ENCODE assay signal across 8 cellular contexts in the genomic region with DNA sequence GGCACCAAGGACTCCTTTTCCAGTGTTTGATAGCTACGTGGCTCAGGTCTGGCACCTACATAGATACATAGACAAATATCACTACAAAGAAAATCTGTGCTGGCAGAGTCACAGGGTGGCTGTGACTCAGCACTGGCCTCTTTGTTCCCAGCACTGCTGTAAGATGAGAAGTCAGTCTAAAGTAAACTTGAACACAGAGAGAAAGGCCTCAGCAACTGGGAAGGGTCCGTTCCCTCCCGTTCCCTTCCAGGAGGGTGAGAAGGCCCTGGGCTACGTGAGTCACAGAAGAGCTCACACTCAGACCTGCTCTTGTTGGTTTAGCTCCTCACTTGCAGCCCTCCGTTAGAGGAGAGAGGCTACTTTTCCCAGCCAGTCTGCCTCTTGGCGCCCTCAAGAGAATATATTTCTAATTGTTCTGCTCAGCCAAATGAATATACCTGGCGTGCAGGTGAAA. TPM values are rescaled to one million over a fixed set of nuclear protein-coding genes. Genes with fewer than 3 reads are reported as not detected.
A peak's percentile ranks its signal among the peaks of the same experiment; 100 is the strongest.
DNase-seq lines count a peak whose midpoint lies in the region; ATAC-seq and TF ChIP-seq lines count a peak whose summit lies in the region.

No MANE protein-coding gene starts in this region.

- no peaks in the 10 kb centered on the region for H3K9me3 ChIP-seq in ectodermal cell (ENCODE audit: control insufficient read depth, low read length)

- H3K4me3 Mint-ChIP-seq in GM23338 (no peak overlapping the region), endothelial cell (ENCODE audit: unreplicated experiment) (no peak overlapping the region)
- H3K4me3 Mint-ChIP-seq in activated T-cell treated with anti-CD3 and anti-CD28 coated beads, Interleukin-2, amount 50 U/mL, for 24 hours, result no peak overlapping the region

- H3K9me2 ChIP-seq in GM23338 (ENCODE audit: insufficient read depth), result no peaks in the 10 kb centered on the region

- peak; percentile 94 for ATAC-seq in GM23338
- ATAC-seq in GM19467 (IDR thresholded peaks at IDR 0.05; ENCODE audit: unreplicated experiment), result no peak

- H3K27ac ChIP-seq in GM23338 (ENCODE audit: low read depth) (peak overlapping the region; percentile 80), ectodermal cell (ENCODE audit: insufficient read depth, low read depth, low read length, poor library complexity, severe bottlenecking) (peak overlapping the region; percentile 2)

- H2AFZ ChIP-seq in GM23338, result no peak overlapping the region

- H3K4me1 ChIP-seq in GM23338 (ENCODE audit: insufficient read depth) (peaks cover 14% of the 10 kb centered on the region), ectodermal cell (ENCODE audit: control insufficient read depth, insufficient read depth, low read length) (peaks cover 14% of the 10 kb centered on the region)

- WGBS in ectodermal cell, 2 experiments, result 37% methylated on average over 7 of the region's 7 CpGs

- H3K4me3 ChIP-seq in GM23338 (no peak overlapping the region), ectodermal cell (ENCODE audit: insufficient read depth, low read depth, low read length) (no peak overlapping the region)

- no peaks in the 10 kb centered on the region for H3K36me3 Mint-ChIP-seq in GM23338 (ENCODE audit: low read depth)
- H3K36me3 Mint-ChIP-seq in endothelial cell (ENCODE audit: low read depth, unreplicated experiment), result peaks cover 10% of the 10 kb centered on the region
- H3K36me3 Mint-ChIP-seq in activated T-cell treated with anti-CD3 and anti-CD28 coated beads, Interleukin-2, amount 50 U/mL, for 24 hours (ENCODE audit: low read depth), result peaks cover 76% of the 10 kb centered on the region

- peaks cover 2% of the 10 kb centered on the region for H3K27me3 Mint-ChIP-seq in GM23338 (ENCODE audit: insufficient read depth, low read depth, poor library complexity)
- no peaks in the 10 kb centered on the region for H3K27me3 Mint-ChIP-seq in endothelial cell (ENCODE audit: unreplicated experiment)
- H3K27me3 Mint-ChIP-seq in activated T-cell treated with anti-CD3 and anti-CD28 coated beads, Interleukin-2, amount 50 U/mL, for 24 hours, result no peaks in the 10 kb centered on the region

- H3K9me3 Mint-ChIP-seq in GM23338 (no peaks in the 10 kb centered on the region), endothelial cell (ENCODE audit: unreplicated experiment) (no peaks in the 10 kb centered on the region)
- no peaks in the 10 kb centered on the region for H3K9me3 Mint-ChIP-seq in activated T-cell treated with anti-CD3 and anti-CD28 coated beads, Interleukin-2, amount 50 U/mL, for 24 hours

- peak; percentile 65 for DNase-seq in GM23338 (ENCODE audit: low spot score)
- peak; percentile 76 for DNase-seq in NCI-H345 treated with DMSO at 0.1 percent for 48 hours (lab: John Stamatoyannopoulos, UW; ENCODE audit: unreplicated experiment)
- DNase-seq in myocyte (ENCODE audit: low read depth), result peak; percentile 95
- no peak for DNase-seq in NCI-H524 treated with DMSO at 0.1 percent for 48 hours (lab: John Stamatoyannopoulos, UW)
- DNase-seq in endothelial cell (ENCODE audit: low spot score), result no peak
- no peak for DNase-seq in activated T-cell treated with anti-CD3 and anti-CD28 coated beads, Interleukin-2, amount 50 U/mL, for 24 hours

- H3K4me2 ChIP-seq in GM23338, result peak overlapping the region; percentile 15; the same call in 1 of the 2 replicates

- TF ChIP-seq CTCF in GM23338 (conservative IDR thresholded peaks at IDR 0.05; ENCODE audit: low read depth in 2 of 2) (no peak), endothelial cell (IDR thresholded peaks at IDR 0.05; ENCODE audit: unreplicated experiment) (no peak)

- H3K27me3 ChIP-seq in GM23338 (ENCODE audit: insufficient read depth) (no peaks in the 10 kb centered on the region), ectodermal cell (ENCODE audit: control insufficient read depth, insufficient read depth, low read length, poor library complexity, severe bottlenecking) (no peaks in the 10 kb centered on the region)

- H3K79me2 ChIP-seq in GM23338 (replicated peaks; ENCODE audit: insufficient read depth), result 0 out of 2 replicates have a peak, but pooled peaks cover 4% of the 10 kb centered on the region

- peaks cover 4% of the 10 kb centered on the region for H4K20me1 ChIP-seq in GM23338 (replicated peaks; ENCODE audit: insufficient read depth)

- H3K27ac Mint-ChIP-seq in GM23338 (peak overlapping the region; percentile 83), endothelial cell (ENCODE audit: unreplicated experiment) (no peak overlapping the region)
- no peak overlapping the region for H3K27ac Mint-ChIP-seq in activated T-cell treated with anti-CD3 and anti-CD28 coated beads, Interleukin-2, amount 50 U/mL, for 24 hours

- no peaks in the 10 kb centered on the region for H3F3A ChIP-seq in GM23338 (replicated peaks; ENCODE audit: low read depth)

- H3K36me3 ChIP-seq in GM23338 (ENCODE audit: insufficient read depth) (no peaks in the 10 kb centered on the region), ectodermal cell (ENCODE audit: control insufficient read depth, insufficient read depth, low read length) (no peaks in the 10 kb centered on the region)

- H3K4me1 Mint-ChIP-seq in GM23338, result peaks cover 22% of the 10 kb centered on the region
- peaks cover 21% of the 10 kb centered on the region for H3K4me1 Mint-ChIP-seq in endothelial cell (ENCODE audit: unreplicated experiment)
- H3K4me1 Mint-ChIP-seq in activated T-cell treated with anti-CD3 and anti-CD28 coated beads, Interleukin-2, amount 50 U/mL, for 24 hours (ENCODE audit: low read depth), result peaks cover 33% of the 10 kb centered on the region

TF ChIP-seq in GM23338, 12 proteins besides CTCF, POLR2A, EP300 and RAD21:
- no peak for TF ChIP-seq ETS1 (IDR thresholded peaks at IDR 0.05)
- TF ChIP-seq, protein P1, sequence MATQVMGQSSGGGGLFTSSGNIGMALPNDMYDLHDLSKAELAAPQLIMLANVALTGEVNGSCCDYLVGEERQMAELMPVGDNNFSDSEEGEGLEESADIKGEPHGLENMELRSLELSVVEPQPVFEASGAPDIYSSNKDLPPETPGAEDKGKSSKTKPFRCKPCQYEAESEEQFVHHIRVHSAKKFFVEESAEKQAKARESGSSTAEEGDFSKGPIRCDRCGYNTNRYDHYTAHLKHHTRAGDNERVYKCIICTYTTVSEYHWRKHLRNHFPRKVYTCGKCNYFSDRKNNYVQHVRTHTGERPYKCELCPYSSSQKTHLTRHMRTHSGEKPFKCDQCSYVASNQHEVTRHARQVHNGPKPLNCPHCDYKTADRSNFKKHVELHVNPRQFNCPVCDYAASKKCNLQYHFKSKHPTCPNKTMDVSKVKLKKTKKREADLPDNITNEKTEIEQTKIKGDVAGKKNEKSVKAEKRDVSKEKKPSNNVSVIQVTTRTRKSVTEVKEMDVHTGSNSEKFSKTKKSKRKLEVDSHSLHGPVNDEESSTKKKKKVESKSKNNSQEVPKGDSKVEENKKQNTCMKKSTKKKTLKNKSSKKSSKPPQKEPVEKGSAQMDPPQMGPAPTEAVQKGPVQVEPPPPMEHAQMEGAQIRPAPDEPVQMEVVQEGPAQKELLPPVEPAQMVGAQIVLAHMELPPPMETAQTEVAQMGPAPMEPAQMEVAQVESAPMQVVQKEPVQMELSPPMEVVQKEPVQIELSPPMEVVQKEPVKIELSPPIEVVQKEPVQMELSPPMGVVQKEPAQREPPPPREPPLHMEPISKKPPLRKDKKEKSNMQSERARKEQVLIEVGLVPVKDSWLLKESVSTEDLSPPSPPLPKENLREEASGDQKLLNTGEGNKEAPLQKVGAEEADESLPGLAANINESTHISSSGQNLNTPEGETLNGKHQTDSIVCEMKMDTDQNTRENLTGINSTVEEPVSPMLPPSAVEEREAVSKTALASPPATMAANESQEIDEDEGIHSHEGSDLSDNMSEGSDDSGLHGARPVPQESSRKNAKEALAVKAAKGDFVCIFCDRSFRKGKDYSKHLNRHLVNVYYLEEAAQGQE (IDR thresholded peaks at IDR 0.05; ENCODE audit: unreplicated experiment), result no peak
- no peak for TF ChIP-seq POLR2AphosphoS5 (IDR thresholded peaks at IDR 0.05; ENCODE audit: low read depth)
- no peak for TF ChIP-seq EZH2 (IDR thresholded peaks at IDR 0.05; ENCODE audit: low read depth, unreplicated experiment)

RNA-seq across cellular contexts. Expression of gene ANXA2, which starts 23.1 kb away (rescaled TPM):
- 202 and 203 TPM in 2 replicates for total RNA-seq in GM23338 (2014; rRNA removed; shearing (Covaris generic))
- 207 and 225 TPM in 2 replicates for polyA plus RNA-seq in GM23338 (2016; fragmentation: Nextera tagmentation; extraction: Ambion mirVana)
- 200 TPM for polyA plus RNA-seq in ectodermal cell (2013, experiment 1 of 4)
- 165 TPM for polyA plus RNA-seq in ectodermal cell (2013, experiment 2 of 4)
- polyA plus RNA-seq in ectodermal cell (2013, experiment 3 of 4), result 152 TPM
- polyA plus RNA-seq in ectodermal cell (2013, experiment 4 of 4), result 175 TPM
- total RNA-seq in myocyte (1,048 and 1,291 TPM in 2 replicates), endothelial cell (ENCODE audit: unreplicated experiment) (283 TPM)
- polyA plus RNA-seq in myocyte (2012), result 2,760 TPM

Comparison
In these comparisons a context has a peak if more than half of its experiments do, and no peak if none do; other contexts are left out.
1. DNase-seq: peak in GM23338 (single experiment), NCI-H345 treated with DMSO at 0.1 percent for 48 hours (single experiment) and myocyte (single experiment); none in NCI-H524 treated with DMSO at 0.1 percent for 48 hours (single experiment), endothelial cell (single experiment) and activated T-cell treated with anti-CD3 and anti-CD28 coated beads, Interleukin-2, amount 50 U/mL, for 24 hours (single experiment).